1 cellular context compared by ENCODE assay signal in genomic region chr20:56575157-56575556, GRCh38.
TF ChIP-seq lines count a peak whose summit lies in the region.

No MANE protein-coding gene starts in this region.

TF ChIP-seq in H1, 55 proteins besides CTCF, POLR2A, EP300 and RAD21:
- TF ChIP-seq HDAC6 (IDR thresholded peaks at IDR 0.05; ENCODE audit: low read depth, low read length) (no peak), ATF2 (IDR thresholded peaks at IDR 0.05; ENCODE audit: low read length) (no peak), PHF8 (conservative IDR thresholded peaks at IDR 0.05; ENCODE audit: low read depth, low read length) (no peak), SP4 (IDR thresholded peaks at IDR 0.05; ENCODE audit: low read length) (no peak), CHD7 (IDR thresholded peaks at IDR 0.05; ENCODE audit: insufficient replicate concordance, low read length) (no peak), ZNF274 (IDR thresholded peaks at IDR 0.05; ENCODE audit: borderline replicate concordance, extremely low read depth, low read length) (no peak), CEBPB (IDR thresholded peaks at IDR 0.05; ENCODE audit: low read depth, low read length) (no peak), TEAD4 (IDR thresholded peaks at IDR 0.05; ENCODE audit: low read depth, low read length) (no peak), SIX5 (IDR thresholded peaks at IDR 0.05; ENCODE audit: low read depth, low read length) (no peak), SIRT6 (IDR thresholded peaks at IDR 0.05; ENCODE audit: low read length) (no peak), NRF1 (IDR thresholded peaks at IDR 0.05; ENCODE audit: low read depth, low read length) (no peak), CBX5 (IDR thresholded peaks at IDR 0.05; ENCODE audit: low read depth, low read length) (no peak), FOSL1 (IDR thresholded peaks at IDR 0.05; ENCODE audit: insufficient read depth, low read depth, low read length) (no peak), MAFK (IDR thresholded peaks at IDR 0.05; ENCODE audit: low read depth, low read length) (no peak)
